Comparison of ENCODE assay signal across 24 cellular contexts in genomic region chr7:49522111-49522510, GRCh38.
"Had no signal": no experiment of that assay in that cellular context is flagged by ENCODE, and none has a peak within 500 bp of the region (broad histone marks: within the 10 kb centered on the region; RNA-seq: fewer than 3 reads in every experiment).

No MANE protein-coding gene starts in this region.

- H3K4me1 Mint-ChIP-seq: mesothelial cell of epicardium; naive thymus-derived CD4-positive, alpha-beta T cell; nephron; neural progenitor cell; stimulated activated effector memory CD8-positive, alpha-beta T cell treated with anti-CD3 and anti-CD28 coated beads, Interleukin-12 subunit alpha, Interleukin-12 subunit beta, amount 100 ng/mL, for 72 hours had no signal

- H3K36me3 ChIP-seq: gastrocnemius medialis, left lung, neural progenitor cell, prostate gland, sigmoid colon, stomach, thyroid gland had no signal

- H3K27me3 Mint-ChIP-seq: naive thymus-derived CD4-positive, alpha-beta T cell; type B pancreatic cell had no signal

- H3K9me3 ChIP-seq: gastrocnemius medialis, left lung, prostate gland, sigmoid colon, thyroid gland had no signal

- H3K4me3 ChIP-seq: coronary artery, gastrocnemius medialis, left lung, neural progenitor cell, prostate gland, sigmoid colon, stomach, thyroid gland had no signal

- ATAC-seq: gastrocnemius medialis; left cardiac atrium; left lung; naive thymus-derived CD4-positive, alpha-beta T cell; right cardiac atrium; stimulated activated effector memory CD8-positive, alpha-beta T cell treated with anti-CD3 and anti-CD28 coated beads, Interleukin-12 subunit alpha, Interleukin-12 subunit beta, amount 100 ng/mL, for 72 hours had no signal

- H3K27me3 ChIP-seq: gastrocnemius medialis, left lung, neural progenitor cell, sigmoid colon, stomach, thyroid gland had no signal

- H3K27ac Mint-ChIP-seq: mesothelial cell of epicardium; naive thymus-derived CD4-positive, alpha-beta T cell; nephron; neural progenitor cell; stimulated activated effector memory CD8-positive, alpha-beta T cell treated with anti-CD3 and anti-CD28 coated beads, Interleukin-12 subunit alpha, Interleukin-12 subunit beta, amount 100 ng/mL, for 72 hours; type B pancreatic cell had no signal

- H3K4me3 Mint-ChIP-seq: mesothelial cell of epicardium; naive thymus-derived CD4-positive, alpha-beta T cell; nephron; neural progenitor cell; stimulated activated effector memory CD8-positive, alpha-beta T cell treated with anti-CD3 and anti-CD28 coated beads, Interleukin-12 subunit alpha, Interleukin-12 subunit beta, amount 100 ng/mL, for 72 hours; type B pancreatic cell had no signal

- H3K9me3 Mint-ChIP-seq: nephron, neural progenitor cell, type B pancreatic cell had no signal

- H3K27ac ChIP-seq: coronary artery, gastrocnemius medialis, left lung, neural progenitor cell, prostate gland, sigmoid colon, stomach, thyroid gland had no signal

- DNase-seq: dermis blood vessel endothelial cell; effector memory CD4-positive, alpha-beta T cell; erythroblast; gastrocnemius medialis; head of caudate nucleus; kidney; left cardiac atrium; left lung; mesenchymal stem cell; naive thymus-derived CD4-positive, alpha-beta T cell; right cardiac atrium; sigmoid colon; stimulated activated CD4-positive, alpha-beta T cell treated with anti-CD3 and anti-CD28 coated beads, Interleukin-2, amount 100 ng/mL, for 24 hours; stimulated activated CD4-positive, alpha-beta T cell treated with anti-CD3 and anti-CD28 coated beads, Interleukin-4, amount 100 ng/mL, for 24 hours; stimulated activated naive CD4-positive, alpha-beta T cell treated with Interleukin-2 at 50 U/mL for 16 hours; stomach; thyroid gland had no signal

- H3K4me1 ChIP-seq: gastrocnemius medialis, left lung, neural progenitor cell, prostate gland, sigmoid colon, stomach, thyroid gland had no signal

- H3K36me3 Mint-ChIP-seq: mesothelial cell of epicardium; naive thymus-derived CD4-positive, alpha-beta T cell; neural progenitor cell; stimulated activated effector memory CD8-positive, alpha-beta T cell treated with anti-CD3 and anti-CD28 coated beads, Interleukin-12 subunit alpha, Interleukin-12 subunit beta, amount 100 ng/mL, for 72 hours; type B pancreatic cell had no signal
